16 cellular contexts compared by ENCODE assay signal in genomic region chr1:43671626-43672330, GRCh38. TPM values are rescaled to one million over a fixed set of nuclear protein-coding genes. Genes with fewer than 3 reads are reported as not detected.
DNase-seq lines count a peak whose midpoint lies in the region; ATAC-seq, FAIRE-seq and TF ChIP-seq lines count a peak whose summit lies in the region.
"Had no signal": no experiment of that assay in that cellular context is flagged by ENCODE, and none has a peak within 500 bp of the region (broad histone marks: within the 10 kb centered on the region; RNA-seq: fewer than 3 reads in every experiment).

No MANE protein-coding gene starts in this region.

- peaks cover 0 to 63% (median 42%) of the 10 kb centered on the region in 3 donors for H3K36me3 ChIP-seq in pancreas
- H3K36me3 ChIP-seq in A673 (ENCODE audit: insufficient read depth, low read length, poor library complexity, severe bottlenecking) = peaks cover 84% of the 10 kb centered on the region
- H3K36me3 ChIP-seq: ovary had no signal

- peaks cover 95% of the 10 kb centered on the region for H3K36me3 Mint-ChIP-seq in activated T-helper 17 cell treated with anti-CD3 and anti-CD28 coated beads, Interleukin-2, amount 50 U/mL, for 72 hours (ENCODE audit: low read depth)

- H3K4me1 ChIP-seq in pancreas (no peaks in the 10 kb centered on the region), A673 (ENCODE audit: insufficient read depth, low read length, poor library complexity, severe bottlenecking) (no peaks in the 10 kb centered on the region)
- H3K4me1 ChIP-seq: Caco-2 had no signal

- BruUV-seq in A673 (replicated peaks; lab: Mats Ljungman, UMichigan) = no TSS peak

- ATAC-seq in activated T-helper 17 cell treated with anti-CD3 and anti-CD28 coated beads, Interleukin-2, amount 50 U/mL, for 72 hours (replicated peaks) = no peak
- ATAC-seq in pancreas = peak in 3 of 4 donors; percentile 15 to 53 (median 30)
- ATAC-seq in HG02610 (IDR thresholded peaks at IDR 0.05; ENCODE audit: unreplicated experiment) = no peak
- ATAC-seq: activated CD8-positive, alpha-beta memory T cell treated with anti-CD3 and anti-CD28 coated beads, Interleukin-2, amount 10 ng/mL, durations not matched to agents 7 days and 5 days had no signal

- H3K27ac Mint-ChIP-seq in activated T-helper 17 cell treated with anti-CD3 and anti-CD28 coated beads, Interleukin-2, amount 50 U/mL, for 72 hours = peak overlapping the region; percentile 56
- H3K27ac Mint-ChIP-seq: activated CD8-positive, alpha-beta memory T cell treated with anti-CD3 and anti-CD28 coated beads, Interleukin-2, amount 10 ng/mL, durations not matched to agents 7 days and 5 days had no signal

- no peaks in the 10 kb centered on the region for H3K27me3 ChIP-seq in pancreas
- no peaks in the 10 kb centered on the region for H3K27me3 ChIP-seq in A673 (replicated peaks; ENCODE audit: insufficient read depth, low read depth, low read length, poor library complexity)
- H3K27me3 ChIP-seq: esophagus muscularis mucosa, ovary had no signal

- TF ChIP-seq CTCF in fibroblast of pulmonary artery (IDR thresholded peaks at IDR 0.05; ENCODE audit: low read length, missing control alignments) (no peak), pancreas (IDR thresholded peaks at IDR 0.05) (no peak), A673 (conservative IDR thresholded peaks at IDR 0.05; ENCODE audit: low read depth, low read length) (no peak)

- no peak for FAIRE-seq in pancreas (lab: Jason Lieb, UNC)
- FAIRE-seq: GM19239 had no signal

- H3K9me3 ChIP-seq in pancreas (no peaks in the 10 kb centered on the region), A673 (ENCODE audit: low read depth, low read length, poor library complexity, severe bottlenecking) (no peaks in the 10 kb centered on the region)
- H3K9me3 ChIP-seq: Caco-2, esophagus muscularis mucosa, ovary had no signal

- H3K27ac ChIP-seq in pancreas (no peak overlapping the region), A673 (ENCODE audit: low read depth, low read length, poor library complexity, severe bottlenecking) (no peak overlapping the region)
- H3K27ac ChIP-seq: ovary, PC-9 had no signal

- H3K4me3 Mint-ChIP-seq in activated T-helper 17 cell treated with anti-CD3 and anti-CD28 coated beads, Interleukin-2, amount 50 U/mL, for 72 hours = no peak overlapping the region
- H3K4me3 Mint-ChIP-seq: activated CD8-positive, alpha-beta memory T cell treated with anti-CD3 and anti-CD28 coated beads, Interleukin-2, amount 10 ng/mL, durations not matched to agents 7 days and 5 days had no signal

- WGBS in pancreas, 2 donors = 90 to 91% methylated on average over 10 of the region's 10 CpGs

- DNase-seq in GM04503 (ENCODE audit: low read depth) (peak; percentile 64), fibroblast of pulmonary artery (ENCODE audit: low read depth) (peak; percentile 89), pancreas (no peak), A673 (ENCODE audit: low spot score) (no peak), NCI-H748 (lab: John Stamatoyannopoulos, UW; ENCODE audit: unreplicated experiment) (no peak)
- DNase-seq in activated CD4-positive, CD25-positive, alpha-beta regulatory T cell (lab: John Stamatoyannopoulos, UW) = no peak
- DNase-seq: activated CD8-positive, alpha-beta memory T cell treated with anti-CD3 and anti-CD28 coated beads, Interleukin-2, amount 10 ng/mL, durations not matched to agents 7 days and 5 days; Caco-2; ovary; PC-9; stimulated activated naive CD4-positive, alpha-beta T cell; T-helper 9 cell had no signal

- intact Hi-C loops in pancreas (cut with DNase I) (no loop called here), A673 (cut with micrococcal nuclease; ENCODE audit: unreplicated experiment) (no loop called here)

- H3K27me3 Mint-ChIP-seq in activated T-helper 17 cell treated with anti-CD3 and anti-CD28 coated beads, Interleukin-2, amount 50 U/mL, for 72 hours = no peaks in the 10 kb centered on the region
- H3K27me3 Mint-ChIP-seq: activated CD8-positive, alpha-beta memory T cell treated with anti-CD3 and anti-CD28 coated beads, Interleukin-2, amount 10 ng/mL, durations not matched to agents 7 days and 5 days had no signal

- H3K4me1 Mint-ChIP-seq in activated T-helper 17 cell treated with anti-CD3 and anti-CD28 coated beads, Interleukin-2, amount 50 U/mL, for 72 hours = peaks cover 8% of the 10 kb centered on the region

- no peaks in the 10 kb centered on the region for H3K9me3 Mint-ChIP-seq in activated T-helper 17 cell treated with anti-CD3 and anti-CD28 coated beads, Interleukin-2, amount 50 U/mL, for 72 hours

- CTCF ChIA-PET in A673 (lab: Charles Lee) = no interaction called here

- H3K4me3 ChIP-seq in fibroblast of pulmonary artery (replicated peaks; ENCODE audit: low read depth, low read length) (no peak overlapping the region), pancreas (no peak overlapping the region), A673 (ENCODE audit: low read depth, low read length, poor library complexity, severe bottlenecking) (no peak overlapping the region)
- H3K4me3 ChIP-seq: esophagus muscularis mucosa, ovary, PC-9 had no signal

- POLR2A ChIA-PET in A673 (lab: Charles Lee; ENCODE audit: low non-redundant PET) = no interaction called here

RNA-seq across cellular contexts. Expression of gene KDM4A, which starts 21.8 kb away (rescaled TPM):
- 10 to 100 TPM; 25.3 to 34.8 TPM for total RNA-seq in activated T-helper 17 cell treated with anti-CD3 and anti-CD28 coated beads, Interleukin-2, amount 50 U/mL, for 72 hours
- total RNA-seq in pancreas = 10 to 100 TPM in 5 of 6 donors, 1 to 10 TPM in 1; 8.5 to 25.8 (median 14.1) TPM
- 1 to 10 TPM; 9.0 to 9.9 TPM for polyA plus RNA-seq in pancreas
- 64.5 and 68.7 TPM in 2 replicates for total RNA-seq in A673 (2021)

RNA-seq across cellular contexts. Expression of gene ST3GAL3, which starts 35.6 kb away (rescaled TPM):
- total RNA-seq in activated T-helper 17 cell treated with anti-CD3 and anti-CD28 coated beads, Interleukin-2, amount 50 U/mL, for 72 hours = 10 to 100 TPM; 21.8 to 23.7 TPM
- 1 to 10 TPM; 5.6 to 9.5 (median 7.5) TPM for total RNA-seq in pancreas
- polyA plus RNA-seq in pancreas = 10 to 100 TPM; 10.2 to 11.4 TPM
- 26.8 and 30.7 TPM in 2 replicates for total RNA-seq in A673 (2021)

Comparison
In these comparisons a context has a peak if more than half of its experiments do, and no peak if none do; other contexts are left out.
1. DNase-seq: peak in GM04503 (single experiment) and fibroblast of pulmonary artery (single experiment); none in pancreas (0 of 6), A673 (single experiment), NCI-H748 (single experiment) and activated CD4-positive, CD25-positive, alpha-beta regulatory T cell (0 of 4).
2. ATAC-seq: peak in pancreas (3 of 4); none in activated T-helper 17 cell treated with anti-CD3 and anti-CD28 coated beads, Interleukin-2, amount 50 U/mL, for 72 hours (single experiment) and HG02610 (single experiment).